32 cellular contexts compared by ENCODE assay signal in the genomic region with DNA sequence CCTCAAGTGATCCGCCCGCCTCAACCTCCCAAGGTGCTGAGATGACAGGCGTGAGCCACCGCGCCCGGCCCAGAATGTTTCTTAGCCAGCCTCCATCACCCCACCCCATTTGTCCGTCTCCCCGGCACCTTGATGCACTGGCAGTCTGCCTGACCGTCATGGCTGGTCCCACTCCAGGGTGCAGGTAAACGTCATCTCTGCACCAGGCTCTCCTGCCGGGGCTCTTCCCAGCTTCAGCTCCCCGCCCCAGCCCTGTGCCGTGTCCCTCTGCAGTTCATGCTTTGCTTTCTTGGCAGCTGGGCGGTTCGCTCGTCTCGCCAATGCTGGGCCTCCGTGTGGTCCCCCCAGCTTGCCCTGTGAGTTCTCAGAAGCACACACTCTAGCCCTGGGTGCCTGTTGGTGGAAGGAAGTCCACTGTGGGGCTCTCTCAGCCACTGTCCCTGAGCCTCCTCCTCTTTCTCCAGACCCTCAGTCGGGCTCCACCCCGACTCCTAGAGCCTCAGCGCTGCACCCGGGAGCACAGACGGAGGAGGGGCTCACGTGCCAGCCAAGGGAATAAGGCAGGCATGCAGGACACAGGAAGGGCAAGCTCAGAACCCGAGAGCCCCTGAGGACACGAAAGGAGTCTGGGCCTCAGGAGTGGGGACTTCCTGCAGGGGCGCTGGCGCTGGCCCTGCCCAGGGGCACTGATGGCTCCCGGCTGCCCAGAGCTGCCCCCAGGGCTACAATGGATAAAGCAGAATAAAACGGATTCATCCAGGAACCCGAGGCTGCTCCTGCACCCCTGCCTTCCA. TPM values are rescaled to one million over a fixed set of nuclear protein-coding genes. Genes with fewer than 3 reads are reported as not detected.
A peak's percentile ranks its signal among the peaks of the same experiment; 100 is the strongest.
DNase-seq lines count a peak whose midpoint lies in the region; ATAC-seq and TF ChIP-seq lines count a peak whose summit lies in the region.
"Had no signal": no experiment of that assay in that cellular context is flagged by ENCODE, and none has a peak within 500 bp of the region (broad histone marks: within the 10 kb centered on the region; RNA-seq: fewer than 3 reads in every experiment).

No MANE protein-coding gene starts in this region.

- DNase-seq in DMS153 (lab: John Stamatoyannopoulos, UW) (peak; percentile 45), DMS153 treated with DMSO at 0.1 percent for 48 hours (lab: John Stamatoyannopoulos, UW; ENCODE audit: unreplicated experiment) (no peak), MM.1S (no peak)
- no peak for DNase-seq in T-helper 2 cell treated with Interferon-gamma antibody and Interleukin-4, amounts not matched to agents 5 μg/mL and 100 μg/mL, for 36 hours (ENCODE audit: low spot score)
- DNase-seq: activated CD4-positive, CD25-positive, alpha-beta regulatory T cell; activated CD8-positive, alpha-beta T cell treated with anti-CD3 and anti-CD28 coated beads for 36 hours; activated gamma-delta T cell; activated T-cell treated with anti-CD3 and anti-CD28 coated beads for 4 hours; adrenal gland; brain microvascular endothelial cell; effector memory CD4-positive, alpha-beta T cell; KBM-7; lower lobe of right lung; NCI-H1694 treated with DMSO at 0.1 percent for 48 hours; NCI-H510A treated with DMSO at 0.1 percent for 48 hours; stimulated activated CD4-positive, alpha-beta T cell treated with anti-CD3 and anti-CD28 coated beads, Interleukin-2, amount 100 ng/mL, for 48 hours; stimulated activated naive CD8-positive, alpha-beta T cell treated with anti-CD3 and anti-CD28 coated beads, Interleukin-15, Interleukin-2, amounts not matched to agents 100 U/mL and 50 U/mL, for 24 hours had no signal

- H3K27ac ChIP-seq in MM.1S (ENCODE audit: low read length) = no peak overlapping the region
- H3K27ac ChIP-seq in parathyroid adenoma = no peak overlapping the region
- H3K27ac ChIP-seq: 22Rv1, adrenal gland, brain microvascular endothelial cell, hepatocyte, lower lobe of right lung, SK-N-MC, tibial nerve had no signal

- H3K27ac Mint-ChIP-seq in T-helper 2 cell treated with Interferon-gamma antibody and Interleukin-4, amounts not matched to agents 5 μg/mL and 100 μg/mL, for 36 hours = no peak overlapping the region
- H3K27ac Mint-ChIP-seq: activated CD8-positive, alpha-beta T cell treated with anti-CD3 and anti-CD28 coated beads for 36 hours; B cell had no signal

- H3K9me3 ChIP-seq in MM.1S (replicated peaks; ENCODE audit: insufficient read depth, low read length) (no peaks in the 10 kb centered on the region), parathyroid adenoma (ENCODE audit: control insufficient read depth, low read length) (no peaks in the 10 kb centered on the region)
- H3K9me3 ChIP-seq: adrenal gland, HAP-1, lower lobe of right lung, tibial nerve had no signal

- no peaks in the 10 kb centered on the region for H3K9me3 Mint-ChIP-seq in T-helper 2 cell treated with Interferon-gamma antibody and Interleukin-4, amounts not matched to agents 5 μg/mL and 100 μg/mL, for 36 hours
- H3K9me3 Mint-ChIP-seq: activated CD8-positive, alpha-beta T cell treated with anti-CD3 and anti-CD28 coated beads for 36 hours had no signal

- H3K4me3 Mint-ChIP-seq in T-helper 2 cell treated with Interferon-gamma antibody and Interleukin-4, amounts not matched to agents 5 μg/mL and 100 μg/mL, for 36 hours = no peak overlapping the region
- H3K4me3 Mint-ChIP-seq: activated CD8-positive, alpha-beta T cell treated with anti-CD3 and anti-CD28 coated beads for 36 hours; B cell had no signal

- H3K4me1 Mint-ChIP-seq in T-helper 2 cell treated with Interferon-gamma antibody and Interleukin-4, amounts not matched to agents 5 μg/mL and 100 μg/mL, for 36 hours (ENCODE audit: low read depth) = no peaks in the 10 kb centered on the region
- H3K4me1 Mint-ChIP-seq: B cell had no signal

- 0 out of 2 replicates have a peak, but pooled peaks cover under 1% of the 10 kb centered on the region for H3K27me3 ChIP-seq in MM.1S (replicated peaks; ENCODE audit: insufficient read depth, low read length)
- no peaks in the 10 kb centered on the region for H3K27me3 ChIP-seq in parathyroid adenoma (ENCODE audit: control insufficient read depth, insufficient read depth, low read length)
- H3K27me3 ChIP-seq: hepatocyte had no signal

- H3K27me3 Mint-ChIP-seq in T-helper 2 cell treated with Interferon-gamma antibody and Interleukin-4, amounts not matched to agents 5 μg/mL and 100 μg/mL, for 36 hours (ENCODE audit: low read depth) = peaks cover 9% of the 10 kb centered on the region

- H3K9ac ChIP-seq in MM.1S (ENCODE audit: low read length) (no peak overlapping the region), parathyroid adenoma (no peak overlapping the region)

- peak overlapping the region; percentile 27; the same call in 1 of the 2 replicates for H2AFZ ChIP-seq in MM.1S (ENCODE audit: low read length)
- peak overlapping the region; percentile 68 for H2AFZ ChIP-seq in parathyroid adenoma
- H2AFZ ChIP-seq: hepatocyte had no signal

- no peaks in the 10 kb centered on the region for H3K79me2 ChIP-seq in MM.1S (ENCODE audit: low read length)
- H3K79me2 ChIP-seq in parathyroid adenoma = no peaks in the 10 kb centered on the region
- H3K79me2 ChIP-seq: hepatocyte had no signal

- H3F3A ChIP-seq in MM.1S (ENCODE audit: insufficient read depth, low read length) = no peaks in the 10 kb centered on the region

- ATAC-seq in esophagus mucosa (peak; percentile 51), GM19035 (IDR thresholded peaks at IDR 0.05; ENCODE audit: unreplicated experiment) (no peak), HG02623 (IDR thresholded peaks at IDR 0.05; ENCODE audit: unreplicated experiment) (no peak)
- ATAC-seq: activated CD8-positive, alpha-beta T cell treated with anti-CD3 and anti-CD28 coated beads for 36 hours; lower lobe of right lung; stimulated activated naive CD8-positive, alpha-beta T cell treated with anti-CD3 and anti-CD28 coated beads, Interleukin-15, Interleukin-2, amounts not matched to agents 100 U/mL and 50 U/mL, for 24 hours had no signal

- TF ChIP-seq CTCF in MM.1S (IDR thresholded peaks at IDR 0.05; ENCODE audit: low read length) = no peak
- TF ChIP-seq CTCF in parathyroid adenoma (IDR thresholded peaks at IDR 0.05) = no peak

- H3K4me1 ChIP-seq in MM.1S (ENCODE audit: low read length) (peaks cover 8% of the 10 kb centered on the region), parathyroid adenoma (no peaks in the 10 kb centered on the region)
- H3K4me1 ChIP-seq: adrenal gland, HAP-1, lower lobe of right lung had no signal

- H3K9me2 ChIP-seq in MM.1S (replicated peaks; ENCODE audit: insufficient read depth, low read length) = no peaks in the 10 kb centered on the region

- H3K4me3 ChIP-seq in MM.1S (ENCODE audit: low read length) (no peak overlapping the region), parathyroid adenoma (ENCODE audit: low read depth, low read length) (no peak overlapping the region)
- H3K4me3 ChIP-seq: adrenal gland, HAP-1, hepatocyte, lower lobe of right lung, SK-N-MC, smooth muscle cell, tibial nerve had no signal

- no peaks in the 10 kb centered on the region for H3K36me3 Mint-ChIP-seq in T-helper 2 cell treated with Interferon-gamma antibody and Interleukin-4, amounts not matched to agents 5 μg/mL and 100 μg/mL, for 36 hours (ENCODE audit: low read depth)

- no peaks in the 10 kb centered on the region for H4K20me1 ChIP-seq in MM.1S (ENCODE audit: insufficient read depth, low read length)

- H3K4me2 ChIP-seq in MM.1S (ENCODE audit: low read depth, low read length) = no peak overlapping the region
- H3K4me2 ChIP-seq in parathyroid adenoma (ENCODE audit: low read length) = no peak overlapping the region
- H3K4me2 ChIP-seq: hepatocyte, smooth muscle cell had no signal

- H3K36me3 ChIP-seq in MM.1S (replicated peaks; ENCODE audit: insufficient read depth, low read length) = no peaks in the 10 kb centered on the region
- no peaks in the 10 kb centered on the region for H3K36me3 ChIP-seq in parathyroid adenoma (ENCODE audit: control insufficient read depth, insufficient read depth, low read length)
- H3K36me3 ChIP-seq: adrenal gland, brain microvascular endothelial cell, HAP-1, lower lobe of right lung, tibial nerve had no signal

RNA-seq across cellular contexts. Expression of gene HS3ST6, which starts 12.0 kb away (rescaled TPM):
- total RNA-seq in esophagus mucosa = 1.4 TPM
- total RNA-seq: activated CD8-positive, alpha-beta T cell treated with anti-CD3 and anti-CD28 coated beads for 36 hours; adrenal gland; B cell; frontal cortex; hepatocyte; mucosa of gallbladder; RPMI7951; smooth muscle cell; tibial nerve had no signal

RNA-seq across cellular contexts. Expression of gene MEIOB, which starts 34.3 kb away (rescaled TPM):
- total RNA-seq in esophagus mucosa = not detected
- total RNA-seq: B cell, hepatocyte, lower lobe of right lung, RPMI7951, tibial nerve had no signal

RNA-seq across cellular contexts. Expression of gene MSRB1, which starts 36.8 kb away (rescaled TPM):
- 44.0 TPM for total RNA-seq in esophagus mucosa

RNA-seq across cellular contexts. Expression of gene RPL3L, which starts 48.2 kb away (rescaled TPM):
- 0.12 TPM for total RNA-seq in esophagus mucosa
- total RNA-seq: activated CD8-positive, alpha-beta T cell treated with anti-CD3 and anti-CD28 coated beads for 36 hours; B cell; frontal cortex; G401; hepatocyte; lower lobe of right lung; mucosa of gallbladder; RPMI7951; smooth muscle cell; tibial nerve had no signal

RNA-seq across cellular contexts. Expression of gene NDUFB10, which starts 53.1 kb away (rescaled TPM):
- total RNA-seq in esophagus mucosa = 115 TPM
